In the genomic region with DNA sequence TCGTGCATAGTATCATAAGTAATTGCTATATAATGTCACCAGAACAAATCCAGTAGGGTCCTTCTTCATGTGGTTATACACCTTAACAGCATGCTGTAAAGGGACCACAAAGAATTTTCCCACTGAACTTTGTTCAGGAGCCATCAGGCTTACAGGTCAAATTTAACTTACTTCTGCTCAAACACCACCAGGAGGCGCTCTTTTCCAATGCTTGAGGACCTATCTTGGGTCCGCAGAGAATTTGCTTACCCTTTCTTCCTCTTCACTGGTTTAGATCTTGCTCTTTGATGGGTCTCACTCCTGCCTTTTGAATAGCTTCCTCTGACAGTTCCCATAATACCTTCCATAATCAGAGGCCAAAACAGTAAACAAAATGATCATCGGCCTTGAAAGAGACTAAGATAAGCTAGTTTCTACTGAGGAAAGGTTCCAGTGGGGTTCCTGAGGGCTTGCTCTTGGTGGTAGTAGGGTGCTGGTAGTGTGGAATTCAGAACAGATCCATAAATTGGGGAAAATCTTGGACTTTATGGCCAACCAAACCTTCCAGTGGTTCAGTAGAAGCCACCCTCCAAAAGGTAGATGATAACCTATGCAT, we compare ENCODE assay signal across 9 cellular contexts. TPM values are rescaled to one million over a fixed set of nuclear protein-coding genes. Genes with fewer than 3 reads are reported as not detected.
DNase-seq lines count a peak whose midpoint lies in the region; ATAC-seq and TF ChIP-seq lines count a peak whose summit lies in the region.
"Had no signal": no experiment of that assay in that cellular context is flagged by ENCODE, and none has a peak within 500 bp of the region (broad histone marks: within the 10 kb centered on the region; RNA-seq: fewer than 3 reads in every experiment).

No MANE protein-coding gene starts in this region.

- H3K4me1 ChIP-seq in RWPE2 (ENCODE audit: insufficient read depth, poor library complexity, severe bottlenecking) (no peaks in the 10 kb centered on the region), gastrocnemius medialis (peaks cover 0 to under 1% of the 10 kb centered on the region in 2 donors)

- H3K27ac ChIP-seq in RWPE2 (ENCODE audit: poor library complexity, severe bottlenecking) (no peak overlapping the region), gastrocnemius medialis (no peak overlapping the region)

- DNase-seq in DMS53 (lab: John Stamatoyannopoulos, UW): peak; percentile 89
- DNase-seq in LoVo (ENCODE audit: low spot score): peak; percentile 77
- no peak for DNase-seq in RWPE2 (ENCODE audit: low spot score)
- DNase-seq in activated naive CD4-positive, alpha-beta T cell treated with anti-CD3 and anti-CD28 coated beads for 36 hours: peak; percentile 78
- peak; percentile 48 for DNase-seq in left cardiac atrium
- peak in 1 of 2 donors; percentile 35 for DNase-seq in gastrocnemius medialis
- DNase-seq in GOT3 (lab: John Stamatoyannopoulos, UW): no peak
- DNase-seq: activated naive CD8-positive, alpha-beta T cell treated with anti-CD3 and anti-CD28 coated beads, Interleukin-2, amount 10 ng/mL, durations not matched to agents 7 days and 5 days had no signal

- H3K9me3 Mint-ChIP-seq in activated naive CD4-positive, alpha-beta T cell treated with anti-CD3 and anti-CD28 coated beads for 36 hours: peaks cover 13% of the 10 kb centered on the region

- no peak for TF ChIP-seq POLR2A in gastrocnemius medialis (IDR thresholded peaks at IDR 0.05)

- H3K4me3 ChIP-seq in RWPE2 (ENCODE audit: severe bottlenecking) (no peak overlapping the region), gastrocnemius medialis (no peak overlapping the region)

- no peaks in the 10 kb centered on the region for H3K27me3 Mint-ChIP-seq in activated naive CD4-positive, alpha-beta T cell treated with anti-CD3 and anti-CD28 coated beads for 36 hours (ENCODE audit: low read depth)

- no peak overlapping the region for H3K27ac Mint-ChIP-seq in activated naive CD4-positive, alpha-beta T cell treated with anti-CD3 and anti-CD28 coated beads for 36 hours
- H3K27ac Mint-ChIP-seq: activated naive CD8-positive, alpha-beta T cell treated with anti-CD3 and anti-CD28 coated beads, Interleukin-2, amount 10 ng/mL, durations not matched to agents 7 days and 5 days had no signal

- TF ChIP-seq CTCF in RWPE2 (IDR thresholded peaks at IDR 0.05; ENCODE audit: poor library complexity, severe bottlenecking): peak; percentile 81
- peak; percentile 59 to 80 (median 77) for TF ChIP-seq CTCF in gastrocnemius medialis (IDR thresholded peaks at IDR 0.05 in 4 of 5, conservative IDR thresholded peaks at IDR 0.05 in 1 of 5)

- H3K36me3 ChIP-seq in RWPE2 (ENCODE audit: low read depth) (no peaks in the 10 kb centered on the region), gastrocnemius medialis (no peaks in the 10 kb centered on the region)

- H3K27me3 ChIP-seq in RWPE2 (ENCODE audit: insufficient read depth, poor library complexity, severe bottlenecking): no peaks in the 10 kb centered on the region
- no peaks in the 10 kb centered on the region for H3K27me3 ChIP-seq in gastrocnemius medialis

- no peaks in the 10 kb centered on the region for H3K4me1 Mint-ChIP-seq in activated naive CD4-positive, alpha-beta T cell treated with anti-CD3 and anti-CD28 coated beads for 36 hours (ENCODE audit: low read depth)

- H3K9me3 ChIP-seq in RWPE2 (ENCODE audit: severe bottlenecking) (no peaks in the 10 kb centered on the region), gastrocnemius medialis (no peaks in the 10 kb centered on the region)

- CTCF ChIA-PET in activated naive CD4-positive, alpha-beta T cell treated with anti-CD3 and anti-CD28 coated beads for 36 hours (lab: Charles Lee): interaction anchor here (0.6 to 6.5 kb wide), 13 partner anchors 13 to 568 kb away, joined by 3 to 67 read pairs (median 3); a partner anchor contains a TSS

- in situ Hi-C loops in gastrocnemius medialis (cut with MboI; ENCODE audit: low sequenced_read_pairs in 4 of 4): loop anchor here in 3 of 4 donors (5.0 kb wide), 1 partner anchor 73 kb away; no protein-coding TSS in a partner anchor

- ATAC-seq in RWPE2 (ENCODE audit: low read depth) (no peak), left cardiac atrium (peak in 1 of 2 donors; percentile 70), gastrocnemius medialis (peak in 1 of 2 donors; percentile 75), GM21515 (IDR thresholded peaks at IDR 0.05; ENCODE audit: unreplicated experiment) (no peak)

- peaks cover 8% of the 10 kb centered on the region for H3K36me3 Mint-ChIP-seq in activated naive CD4-positive, alpha-beta T cell treated with anti-CD3 and anti-CD28 coated beads for 36 hours (ENCODE audit: low read depth)

- intact Hi-C loops in activated naive CD4-positive, alpha-beta T cell treated with anti-CD3 and anti-CD28 coated beads for 36 hours (cut with micrococcal nuclease): loop anchor here (1.0 to 5.0 kb wide), 4 partner anchors 24 to 451 kb away; no protein-coding TSS in a partner anchor
- intact Hi-C loops in left cardiac atrium (cut with DNase I): loop anchor here (2.0 kb wide), 2 partner anchors 71 to 73 kb away; no protein-coding TSS in a partner anchor
- intact Hi-C loops in gastrocnemius medialis (cut with DNase I; ENCODE audit: low total_unique reads): loop anchor here (1.0 kb wide), 1 partner anchor 73 kb away; no protein-coding TSS in a partner anchor

- H3K4me3 Mint-ChIP-seq in activated naive CD4-positive, alpha-beta T cell treated with anti-CD3 and anti-CD28 coated beads for 36 hours: no peak overlapping the region
- H3K4me3 Mint-ChIP-seq: activated naive CD8-positive, alpha-beta T cell treated with anti-CD3 and anti-CD28 coated beads, Interleukin-2, amount 10 ng/mL, durations not matched to agents 7 days and 5 days had no signal

RNA-seq across cellular contexts. Expression of a gene that starts 37.4 kb away (rescaled TPM):
- total RNA-seq in activated naive CD4-positive, alpha-beta T cell treated with anti-CD3 and anti-CD28 coated beads for 36 hours: under 1 TPM; 0.49 to 0.50 TPM
- total RNA-seq in left cardiac atrium: under 1 TPM; 0.52 to 0.65 TPM
- total RNA-seq in gastrocnemius medialis: 1 to 10 TPM in 1 of 4 donors, under 1 TPM in 2, not detected in 1; 0.20 to 1.1 (median 0.20) TPM

RNA-seq across cellular contexts. Expression of a gene that starts 37.9 kb away (rescaled TPM):
- 10 to 100 TPM; 13.1 to 13.6 TPM for total RNA-seq in activated naive CD4-positive, alpha-beta T cell treated with anti-CD3 and anti-CD28 coated beads for 36 hours
- total RNA-seq in left cardiac atrium: 10 to 100 TPM; 25.3 to 30.7 TPM
- 10 to 100 TPM; 14.9 to 43.2 (median 28.2) TPM for total RNA-seq in gastrocnemius medialis

Comparison
In these comparisons a context has a peak if more than half of its experiments do, and no peak if none do; other contexts are left out.
1. DNase-seq: peak in DMS53 (single experiment), LoVo (single experiment), activated naive CD4-positive, alpha-beta T cell treated with anti-CD3 and anti-CD28 coated beads for 36 hours (single experiment) and left cardiac atrium (single experiment); none in RWPE2 (single experiment) and GOT3 (single experiment).